ENCODE assay signal across 12 cellular contexts in genomic region chr4:80268081-80268823, GRCh38. TPM values are rescaled to one million over a fixed set of nuclear protein-coding genes. Genes with fewer than 3 reads are reported as not detected.
DNase-seq lines count a peak whose midpoint lies in the region; FAIRE-seq and TF ChIP-seq lines count a peak whose summit lies in the region.
"Had no signal": no experiment of that assay in that cellular context is flagged by ENCODE, and none has a peak within 500 bp of the region (broad histone marks: within the 10 kb centered on the region; RNA-seq: fewer than 3 reads in every experiment).

No MANE protein-coding gene starts in this region.

- H3K27me3 ChIP-seq in ACC112 (ENCODE audit: insufficient read depth, low read length) (no peaks in the 10 kb centered on the region), brain microvascular endothelial cell (replicated peaks) (no peaks in the 10 kb centered on the region), keratinocyte (ENCODE audit: control insufficient read depth, extremely low read depth, insufficient read depth, low read length) (peaks cover 45% of the 10 kb centered on the region)

- H3K36me3 ChIP-seq in ACC112 (ENCODE audit: insufficient read depth, low read length) (no peaks in the 10 kb centered on the region), brain microvascular endothelial cell (replicated peaks) (no peaks in the 10 kb centered on the region), keratinocyte (ENCODE audit: control insufficient read depth in 2 of 2, extremely low read depth in 1 of 2, insufficient read depth in 2 of 2, low read length in 2 of 2) (no peaks in the 10 kb centered on the region)

- peak overlapping the region; percentile 74 for H3K4me2 ChIP-seq in keratinocyte (ENCODE audit: control insufficient read depth, extremely low read depth, insufficient read depth, low read depth, low read length)

- H3K79me2 ChIP-seq in ACC112 (ENCODE audit: control insufficient read depth, insufficient read depth, low read length, unreplicated experiment) (peaks cover 66% of the 10 kb centered on the region), keratinocyte (ENCODE audit: control insufficient read depth, insufficient read depth, low read length) (no peaks in the 10 kb centered on the region)

- dilution Hi-C loops in keratinocyte (cut with MboI; ENCODE audit: extremely low pct_ligation_motif_present, low sequenced_read_pairs): no loop called here

- in situ Hi-C loops in brain microvascular endothelial cell (cut with HindIII; ENCODE audit: low pct_ligation_motif_present, low sequenced_read_pairs) (no loop called here), ACHN (cut with HindIII; ENCODE audit: low pct_ligation_motif_present, low pct_unique_long_range_greater_than_20kb, low sequenced_read_pairs) (no loop called here)

- peaks cover 37% of the 10 kb centered on the region for H3K4me1 ChIP-seq in ACC112 (ENCODE audit: control insufficient read depth, insufficient read depth, low read length, unreplicated experiment)
- peaks cover 13% of the 10 kb centered on the region for H3K4me1 ChIP-seq in keratinocyte (ENCODE audit: control insufficient read depth, extremely low read depth, insufficient read depth, low read length)

- peak overlapping the region; percentile 27 for H2AFZ ChIP-seq in ACC112 (ENCODE audit: low read length, unreplicated experiment)
- H2AFZ ChIP-seq in keratinocyte (ENCODE audit: control insufficient read depth, low read length): peak overlapping the region; percentile 68

- H3K9ac ChIP-seq in keratinocyte (ENCODE audit: control insufficient read depth, extremely low read depth, insufficient read depth, low read length): no peak overlapping the region

- TF ChIP-seq CTCF in brain microvascular endothelial cell (IDR thresholded peaks at IDR 0.05; ENCODE audit: low read depth, low read length, missing control alignments): no peak
- TF ChIP-seq CTCF in keratinocyte (optimal IDR thresholded peaks at IDR 0.05 in 1 of 3, IDR thresholded peaks at IDR 0.05 in 1 of 3, conservative IDR thresholded peaks at IDR 0.05 in 1 of 3; ENCODE audit: extremely low read depth in 1 of 3, insufficient read depth in 2 of 3, low read length in 3 of 3): no peak

- no peaks in the 10 kb centered on the region for H3K9me1 ChIP-seq in keratinocyte (ENCODE audit: control insufficient read depth, extremely low read depth, insufficient read depth, low read length)

- DNase-seq in HPDE6-E6E7 (ENCODE audit: extremely low spot score) (peak; percentile 33), brain microvascular endothelial cell (peak; percentile 28), keratinocyte (ENCODE audit: low read depth, low spot score) (no peak), NCI-H526 (lab: John Stamatoyannopoulos, UW) (no peak), ACHN (no peak), pons (ENCODE audit: low spot score) (no peak), NCI-H2029 treated with DMSO at 0.1 percent for 48 hours (lab: John Stamatoyannopoulos, UW) (no peak)
- DNase-seq: activated gamma-delta T cell treated with Interleukin-2 at 50 U/mL for 16 hours, GOT3, NCI-H446 had no signal

- peak; percentile 20 for FAIRE-seq in keratinocyte (lab: Jason Lieb, UNC)

- H3K4me3 ChIP-seq in ACC112 (ENCODE audit: low read depth, low read length) (peak overlapping the region; percentile 91), brain microvascular endothelial cell (ENCODE audit: low read depth, low read length) (peak overlapping the region; percentile 95), keratinocyte (ENCODE audit: control insufficient read depth in 2 of 3, extremely low read depth in 1 of 3, insufficient read depth in 2 of 3, low read depth in 1 of 3, low read length in 3 of 3) (peak overlapping the region; percentile 19 to 75 (median 53))

- peak overlapping the region; percentile 44 for H3K27ac ChIP-seq in ACC112 (ENCODE audit: low read depth, low read length)
- H3K27ac ChIP-seq in brain microvascular endothelial cell: peak overlapping the region; percentile 41
- H3K27ac ChIP-seq in keratinocyte (ENCODE audit: control insufficient read depth, insufficient read depth, low read length): no peak overlapping the region

- H3K9me3 ChIP-seq in keratinocyte (ENCODE audit: control insufficient read depth, low read depth, low read length): no peaks in the 10 kb centered on the region

- no peaks in the 10 kb centered on the region for H4K20me1 ChIP-seq in keratinocyte (ENCODE audit: control insufficient read depth, extremely low read depth, insufficient read depth, low read length)

RNA-seq across cellular contexts. Expression of gene FGF5, which starts 1.8 kb away (rescaled TPM):
- 3.9 to 5.4 TPM (median 4.4 TPM) in 3 replicates for polyA plus RNA-seq in keratinocyte
- 1.9 TPM for polyA plus RNA-seq in keratinocyte (2011; ENCODE audit: low read depth)
- 4.4 and 6.0 TPM in 2 replicates for polyA plus RNA-seq in keratinocyte (2011; cell fraction: cytosol; rRNA removed)
- polyA plus RNA-seq in keratinocyte (2011; cell fraction: nucleus; rRNA removed): 4.9 and 5.1 TPM in 2 replicates
- polyA plus RNA-seq in keratinocyte (2012; ENCODE audit: low replicate concordance): 1.0 and 5.1 TPM in 2 replicates
- polyA minus RNA-seq in keratinocyte: 4.7 to 8.3 TPM (median 5.6 TPM) in 3 replicates
- polyA minus RNA-seq in keratinocyte (2011; cell fraction: cytosol; rRNA and poly(A)+ RNA removed): 12.3 TPM
- polyA minus RNA-seq in keratinocyte (2011; cell fraction: nucleus; rRNA and poly(A)+ RNA removed): 7.5 and 12.9 TPM in 2 replicates
- polyA plus RNA-seq: CD14-positive monocyte had no signal

Comparison
In these comparisons a context has a peak if more than half of its experiments do, and no peak if none do; other contexts are left out.
1. DNase-seq: peak in HPDE6-E6E7 (single experiment) and brain microvascular endothelial cell (single experiment); none in keratinocyte (single experiment), NCI-H526 (0 of 2), ACHN (single experiment), pons (single experiment) and NCI-H2029 treated with DMSO at 0.1 percent for 48 hours (single experiment).
2. Peak in every context shown above with its lines, with median percentiles within 50 percentile points of each other: H3K4me3 ChIP-seq.